Comparison of ENCODE assay signal across 8 cellular contexts in genomic region chr14:62162998-62163589, GRCh38.
DNase-seq lines count a peak whose midpoint lies in the region; ATAC-seq and TF ChIP-seq lines count a peak whose summit lies in the region.

No MANE protein-coding gene starts in this region.

- CTCF ChIA-PET in AG04450 (lab: Charles Lee), result interaction anchor here (0.5 to 2.2 kb wide), 39 partner anchors 9 to 1586 kb away, joined by 3 to 23 read pairs (median 3); partner anchors contain the start of gene KCNH5

- H3K27me3 ChIP-seq in AG04450 (ENCODE audit: control insufficient read depth, insufficient read depth, low read length) (no peaks in the 10 kb centered on the region), breast epithelium (no peaks in the 10 kb centered on the region), kidney epithelial cell (ENCODE audit: control insufficient read depth, insufficient read depth, low read length) (no peaks in the 10 kb centered on the region)

- no peak overlapping the region for H3K27ac Mint-ChIP-seq in T-helper 2 cell treated with Interferon-gamma antibody and Interleukin-4, amounts not matched to agents 5 μg/mL and 100 μg/mL, for 36 hours

- H3K4me1 ChIP-seq in breast epithelium, result no peaks in the 10 kb centered on the region

- H3K9me3 ChIP-seq in AG04450 (ENCODE audit: control insufficient read depth, insufficient read depth, low read length) (no peaks in the 10 kb centered on the region), breast epithelium (no peaks in the 10 kb centered on the region)

- intact Hi-C loops in breast epithelium (cut with DNase I; ENCODE audit: low total_unique reads), result no loop called here

- no peaks in the 10 kb centered on the region for H3K36me3 Mint-ChIP-seq in T-helper 2 cell treated with Interferon-gamma antibody and Interleukin-4, amounts not matched to agents 5 μg/mL and 100 μg/mL, for 36 hours (ENCODE audit: low read depth)

- H3K36me3 ChIP-seq in breast epithelium (no peaks in the 10 kb centered on the region), kidney epithelial cell (ENCODE audit: control insufficient read depth, insufficient read depth, low read length) (no peaks in the 10 kb centered on the region)

- DNase-seq in AG04450 (ENCODE audit: low read depth, low spot score), result no peak
- DNase-seq in GM10266 (ENCODE audit: extremely low spot score), result peak; percentile 44
- peak; percentile 56 for DNase-seq in NCI-H345 treated with DMSO at 0.1 percent for 48 hours (lab: John Stamatoyannopoulos, UW; ENCODE audit: unreplicated experiment)
- DNase-seq in breast epithelium (ENCODE audit: low spot score in 2 of 2), result no peak
- DNase-seq in kidney epithelial cell (ENCODE audit: low read depth), result peak; percentile 7
- no peak for DNase-seq in T-helper 2 cell treated with Interferon-gamma antibody and Interleukin-4, amounts not matched to agents 5 μg/mL and 100 μg/mL, for 36 hours (ENCODE audit: low spot score)
- no peak for DNase-seq in stimulated activated CD4-positive, alpha-beta T cell treated with anti-CD3 and anti-CD28 coated beads, Interleukin-15, amount 100 ng/mL, for 24 hours

- TF ChIP-seq POLR2A in breast epithelium (IDR thresholded peaks at IDR 0.05), result no peak

- TF ChIP-seq CTCF in AG04450 (IDR thresholded peaks at IDR 0.05; ENCODE audit: low read depth, low read length) (peak; percentile 95), GM10266 (IDR thresholded peaks at IDR 0.05; ENCODE audit: control insufficient read depth, insufficient read depth, low read depth, missing control alignments) (peak; percentile 72), breast epithelium (IDR thresholded peaks at IDR 0.05) (peak in 2 of 3 donors; percentile 51 to 63), kidney epithelial cell (IDR thresholded peaks at IDR 0.05; ENCODE audit: insufficient read depth, low read length, poor library complexity, severe bottlenecking) (peak; percentile 72)

- no peak overlapping the region for H3K27ac ChIP-seq in AG04450 (ENCODE audit: low read depth, low read length)
- H3K27ac ChIP-seq in breast epithelium, result no peak overlapping the region

- H3K4me1 Mint-ChIP-seq in T-helper 2 cell treated with Interferon-gamma antibody and Interleukin-4, amounts not matched to agents 5 μg/mL and 100 μg/mL, for 36 hours (ENCODE audit: low read depth), result no peaks in the 10 kb centered on the region

- H3K4me3 ChIP-seq in AG04450 (ENCODE audit: low read depth, low read length) (no peak overlapping the region), breast epithelium (no peak overlapping the region), kidney epithelial cell (ENCODE audit: low read depth, low read length) (no peak overlapping the region)

- H3K9me3 Mint-ChIP-seq in T-helper 2 cell treated with Interferon-gamma antibody and Interleukin-4, amounts not matched to agents 5 μg/mL and 100 μg/mL, for 36 hours, result no peaks in the 10 kb centered on the region

- H3K4me3 Mint-ChIP-seq in T-helper 2 cell treated with Interferon-gamma antibody and Interleukin-4, amounts not matched to agents 5 μg/mL and 100 μg/mL, for 36 hours, result no peak overlapping the region

- peaks cover 6% of the 10 kb centered on the region for H3K27me3 Mint-ChIP-seq in T-helper 2 cell treated with Interferon-gamma antibody and Interleukin-4, amounts not matched to agents 5 μg/mL and 100 μg/mL, for 36 hours (ENCODE audit: low read depth)

- peak; percentile 77 for ATAC-seq in HG03159 (IDR thresholded peaks at IDR 0.05; ENCODE audit: unreplicated experiment)

- POLR2A ChIA-PET in AG04450 (lab: Yijun Ruan, JAX), result no interaction called here

Comparison
In these comparisons a context has a peak if more than half of its experiments do, and no peak if none do; other contexts are left out.
1. DNase-seq: peak in GM10266 (single experiment), NCI-H345 treated with DMSO at 0.1 percent for 48 hours (single experiment) and kidney epithelial cell (single experiment); none in AG04450 (single experiment), breast epithelium (0 of 2), T-helper 2 cell treated with Interferon-gamma antibody and Interleukin-4, amounts not matched to agents 5 μg/mL and 100 μg/mL, for 36 hours (single experiment) and stimulated activated CD4-positive, alpha-beta T cell treated with anti-CD3 and anti-CD28 coated beads, Interleukin-15, amount 100 ng/mL, for 24 hours (single experiment).
2. Peak in every context shown above with its lines, with median percentiles within 50 percentile points of each other: CTCF ChIP-seq.